ENCODE assay signal across 10 cellular contexts in genomic region chr10:37860494-37861190, GRCh38. TPM values are rescaled to one million over a fixed set of nuclear protein-coding genes. Genes with fewer than 3 reads are reported as not detected.
A peak's percentile ranks its signal among the peaks of the same experiment; 100 is the strongest.
DNase-seq lines count a peak whose midpoint lies in the region; ATAC-seq and TF ChIP-seq lines count a peak whose summit lies in the region.
"Had no signal": no experiment of that assay in that cellular context is flagged by ENCODE, and none has a peak within 500 bp of the region (broad histone marks: within the 10 kb centered on the region; RNA-seq: fewer than 3 reads in every experiment).

No MANE protein-coding gene starts in this region.

- H3K9me3 ChIP-seq in Panc1 (ENCODE audit: control insufficient read depth, insufficient read depth, low read depth, low read length) (no peaks in the 10 kb centered on the region), uterus (no peaks in the 10 kb centered on the region)
- H3K9me3 ChIP-seq: heart right ventricle had no signal

- no peak for TF ChIP-seq POLR2A in uterus (IDR thresholded peaks at IDR 0.05)

- peaks cover 0 to 9% (median 0%) of the 10 kb centered on the region in 3 donors for H3K27me3 Mint-ChIP-seq in CD14-positive monocyte (ENCODE audit: low read depth in 3 of 3)
- no peaks in the 10 kb centered on the region for H3K27me3 Mint-ChIP-seq in activated CD4-positive, alpha-beta T cell treated with anti-CD3 and anti-CD28 coated beads, Interleukin-2, amount 10 ng/mL, durations not matched to agents 24 days and 14 days

- H3K36me3 ChIP-seq in Panc1 (ENCODE audit: control insufficient read depth, insufficient read depth, low read length) (no peaks in the 10 kb centered on the region; the same call in 1 of the 2 replicates), uterus (no peaks in the 10 kb centered on the region)
- H3K36me3 ChIP-seq: heart right ventricle had no signal

- ATAC-seq in Panc1 (no peak), foreskin keratinocyte (no peak), GM19328 (IDR thresholded peaks at IDR 0.05; ENCODE audit: unreplicated experiment) (no peak)
- ATAC-seq: heart right ventricle had no signal

- H3K36me3 Mint-ChIP-seq in CD14-positive monocyte: no peaks in the 10 kb centered on the region
- peaks cover 3% of the 10 kb centered on the region for H3K36me3 Mint-ChIP-seq in activated CD4-positive, alpha-beta T cell treated with anti-CD3 and anti-CD28 coated beads, Interleukin-2, amount 10 ng/mL, durations not matched to agents 24 days and 14 days (ENCODE audit: low read depth)

- intact Hi-C loops in Panc1 (cut with micrococcal nuclease; ENCODE audit: unreplicated experiment): no loop called here
- intact Hi-C loops in uterus (cut with DNase I; ENCODE audit: low total_unique reads): no loop called here
- intact Hi-C loops in CD14-positive monocyte (cut with micrococcal nuclease): no loop called here
- intact Hi-C loops in activated CD4-positive, alpha-beta T cell treated with anti-CD3 and anti-CD28 coated beads, Interleukin-2, amount 10 ng/mL, durations not matched to agents 24 days and 14 days (cut with micrococcal nuclease): no loop called here

- H3K9me3 Mint-ChIP-seq in CD14-positive monocyte: peaks cover 0 to 20% (median 11%) of the 10 kb centered on the region in 7 donors
- H3K9me3 Mint-ChIP-seq in activated CD4-positive, alpha-beta T cell treated with anti-CD3 and anti-CD28 coated beads, Interleukin-2, amount 10 ng/mL, durations not matched to agents 24 days and 14 days: peaks cover 5% of the 10 kb centered on the region

- in situ Hi-C loops in Panc1 (cut with HindIII; ENCODE audit: low pct_unique_long_range_greater_than_20kb, low sequenced_read_pairs): no loop called here

- H3K4me1 ChIP-seq in Panc1 (ENCODE audit: control insufficient read depth, insufficient read depth, low read length) (no peaks in the 10 kb centered on the region; the same call in 1 of the 2 replicates), foreskin keratinocyte (no peaks in the 10 kb centered on the region), uterus (peaks cover under 1 to 4% of the 10 kb centered on the region in 2 donors)

- H3K27me3 ChIP-seq in Panc1 (ENCODE audit: control insufficient read depth, insufficient read depth, low read length): no peaks in the 10 kb centered on the region
- H3K27me3 ChIP-seq in foreskin keratinocyte: no peaks in the 10 kb centered on the region
- H3K27me3 ChIP-seq in uterus: no peaks in the 10 kb centered on the region
- H3K27me3 ChIP-seq: heart right ventricle had no signal

- peak overlapping the region; percentile 29; the same call in 1 of the 2 replicates for H3K27ac ChIP-seq in Panc1 (ENCODE audit: low read length)
- H3K27ac ChIP-seq in foreskin keratinocyte: peak overlapping the region; percentile 42
- H3K27ac ChIP-seq in uterus: peak overlapping the region; percentile 44 to 58
- H3K27ac ChIP-seq: heart right ventricle had no signal

- no peak overlapping the region for H3K4me3 ChIP-seq in Panc1 (ENCODE audit: low read depth in 2 of 2, low read length in 2 of 2)
- no peak overlapping the region for H3K4me3 ChIP-seq in uterus
- H3K4me3 ChIP-seq: heart right ventricle had no signal

- POLR2A ChIA-PET in Panc1 (lab: Charles Lee): no interaction called here

- H3K4me3 Mint-ChIP-seq in CD14-positive monocyte: no peak overlapping the region
- no peak overlapping the region for H3K4me3 Mint-ChIP-seq in activated CD4-positive, alpha-beta T cell treated with anti-CD3 and anti-CD28 coated beads, Interleukin-2, amount 10 ng/mL, durations not matched to agents 24 days and 14 days

- peaks cover 15% of the 10 kb centered on the region for H3K4me1 Mint-ChIP-seq in CD14-positive monocyte
- peaks cover 13% of the 10 kb centered on the region for H3K4me1 Mint-ChIP-seq in activated CD4-positive, alpha-beta T cell treated with anti-CD3 and anti-CD28 coated beads, Interleukin-2, amount 10 ng/mL, durations not matched to agents 24 days and 14 days

- BruUV-seq in Panc1 (replicated peaks; lab: Mats Ljungman, UMichigan): no TSS peak

- CTCF ChIA-PET in Panc1 (lab: Charles Lee): no interaction called here

- peak; percentile 4 for DNase-seq in SIG-M5 treated with dmso at 0.1 percent for 504 hours (lab: John Stamatoyannopoulos, UW; ENCODE audit: unreplicated experiment)
- no peak for DNase-seq in SIG-M5 (lab: John Stamatoyannopoulos, UW)
- DNase-seq in Panc1 (ENCODE audit: low read depth, low spot score): no peak
- peak; percentile 37 to 59 for DNase-seq in foreskin keratinocyte
- DNase-seq in uterus: peak in 1 of 2 donors; percentile 27
- DNase-seq in CD14-positive monocyte (ENCODE audit: low spot score): no peak
- no peak for DNase-seq in activated CD4-positive, alpha-beta T cell treated with anti-CD3 and anti-CD28 coated beads, Interleukin-2, amount 10 ng/mL, durations not matched to agents 24 days and 14 days
- DNase-seq: heart right ventricle, NCI-H2227 treated with DMSO at 0.1 percent for 48 hours had no signal

- H3K27ac Mint-ChIP-seq in CD14-positive monocyte: no peak overlapping the region
- H3K27ac Mint-ChIP-seq in activated CD4-positive, alpha-beta T cell treated with anti-CD3 and anti-CD28 coated beads, Interleukin-2, amount 10 ng/mL, durations not matched to agents 24 days and 14 days: no peak overlapping the region

- TF ChIP-seq CTCF in Panc1 (IDR thresholded peaks at IDR 0.05) (no peak), foreskin keratinocyte (conservative IDR thresholded peaks at IDR 0.05) (no peak), uterus (IDR thresholded peaks at IDR 0.05) (no peak), CD14-positive monocyte (IDR thresholded peaks at IDR 0.05) (no peak)

RNA-seq across cellular contexts. Expression of gene ZNF248, which starts 3.2 kb away (rescaled TPM):
- total RNA-seq in Panc1 (2021; ENCODE audit: unreplicated experiment): 8.1 TPM
- polyA plus RNA-seq in Panc1 (2012; ENCODE audit: insufficient read length): 4.2 TPM
- 4.1 and 4.2 TPM in 2 replicates for total RNA-seq in foreskin keratinocyte
- polyA plus RNA-seq in foreskin keratinocyte: 1.3 and 1.6 TPM in 2 replicates
- 10 to 100 TPM in 3 of 4 donors, 1 to 10 TPM in 1; 7.2 to 51.2 (median 26.9) TPM for total RNA-seq in uterus
- under 1 TPM; 0.44 to 0.94 TPM for polyA plus RNA-seq in CD14-positive monocyte
- total RNA-seq in activated CD4-positive, alpha-beta T cell treated with anti-CD3 and anti-CD28 coated beads, Interleukin-2, amount 10 ng/mL, durations not matched to agents 24 days and 14 days: 7.9 and 9.3 TPM in 2 replicates

Comparison
In these comparisons a context has a peak if more than half of its experiments do, and no peak if none do; other contexts are left out.
1. DNase-seq: peak in SIG-M5 treated with dmso at 0.1 percent for 504 hours (single experiment) and foreskin keratinocyte (2 of 2); none in SIG-M5 (single experiment), Panc1 (single experiment), CD14-positive monocyte (single experiment) and activated CD4-positive, alpha-beta T cell treated with anti-CD3 and anti-CD28 coated beads, Interleukin-2, amount 10 ng/mL, durations not matched to agents 24 days and 14 days (single experiment).
2. Peak in every context shown above with its lines, with median percentiles within 50 percentile points of each other: H3K27ac ChIP-seq.